In genomic region chr4:83124079-83124780, GRCh38 we compare ENCODE assay signal across 9 cellular contexts. TPM values are rescaled to one million over a fixed set of nuclear protein-coding genes. Genes with fewer than 3 reads are reported as not detected.
A peak's percentile ranks its signal among the peaks of the same experiment; 100 is the strongest.
DNase-seq lines count a peak whose midpoint lies in the region; ATAC-seq and TF ChIP-seq lines count a peak whose summit lies in the region.
"Had no signal": no experiment of that assay in that cellular context is flagged by ENCODE, and none has a peak within 500 bp of the region (broad histone marks: within the 10 kb centered on the region; RNA-seq: fewer than 3 reads in every experiment).

No MANE protein-coding gene starts in this region.

- ATAC-seq in GM18858 (IDR thresholded peaks at IDR 0.05; ENCODE audit: unreplicated experiment) (peak; percentile 57), HG02759 (IDR thresholded peaks at IDR 0.05; ENCODE audit: unreplicated experiment) (peak; percentile 83), mucosa of descending colon (peak; percentile 16), HG02588 (IDR thresholded peaks at IDR 0.05; ENCODE audit: unreplicated experiment) (no peak), GM19467 (IDR thresholded peaks at IDR 0.05; ENCODE audit: unreplicated experiment) (no peak)

- H3K4me3 ChIP-seq in mucosa of descending colon, result no peak overlapping the region
- H3K4me3 ChIP-seq in WERI-Rb-1 (ENCODE audit: low read depth, low read length), result no peak overlapping the region

- TF ChIP-seq CTCF in mucosa of descending colon (IDR thresholded peaks at IDR 0.05), result no peak
- no peak for TF ChIP-seq CTCF in WERI-Rb-1 (IDR thresholded peaks at IDR 0.05; ENCODE audit: low read depth, low read length)

- H3K9me3 ChIP-seq in mucosa of descending colon (no peaks in the 10 kb centered on the region), WERI-Rb-1 (ENCODE audit: severe bottlenecking) (no peaks in the 10 kb centered on the region)

- H3K36me3 ChIP-seq in mucosa of descending colon (ENCODE audit: low read depth) (no peaks in the 10 kb centered on the region), WERI-Rb-1 (no peaks in the 10 kb centered on the region)

- intact Hi-C loops in mucosa of descending colon (cut with DNase I, micrococcal nuclease), result no loop called here

- H3K27me3 ChIP-seq in WERI-Rb-1 (ENCODE audit: insufficient read depth, low read depth, severe bottlenecking), result no peaks in the 10 kb centered on the region

- H3K4me1 ChIP-seq in mucosa of descending colon (ENCODE audit: low read depth), result peaks cover 12% of the 10 kb centered on the region

- H3K27ac ChIP-seq in WERI-Rb-1, result no peak overlapping the region

- DNase-seq in RPMI8226 (peak; percentile 69), mucosa of descending colon (peak in 1 of 3 donors; percentile 16), WERI-Rb-1 (no peak), NCI-H526 treated with DMSO at 0.1 percent for 48 hours (lab: John Stamatoyannopoulos, UW) (no peak)
- DNase-seq: NCI-H2171 treated with DMSO at 0.1 percent for 48 hours had no signal

RNA-seq across cellular contexts. Expression of gene PLAC8, which starts 9.7 kb away (rescaled TPM):
- total RNA-seq in mucosa of descending colon, result 1,000 to 10,000 TPM in 1 of 3 donors, 100 to 1,000 TPM in 2; 539 to 1,034 (median 875) TPM

Comparison
In these comparisons a context has a peak if more than half of its experiments do, and no peak if none do; other contexts are left out.
1. ATAC-seq: peak in GM18858 (single experiment), HG02759 (single experiment) and mucosa of descending colon (single experiment); none in HG02588 (single experiment) and GM19467 (single experiment).